In the genomic region with DNA sequence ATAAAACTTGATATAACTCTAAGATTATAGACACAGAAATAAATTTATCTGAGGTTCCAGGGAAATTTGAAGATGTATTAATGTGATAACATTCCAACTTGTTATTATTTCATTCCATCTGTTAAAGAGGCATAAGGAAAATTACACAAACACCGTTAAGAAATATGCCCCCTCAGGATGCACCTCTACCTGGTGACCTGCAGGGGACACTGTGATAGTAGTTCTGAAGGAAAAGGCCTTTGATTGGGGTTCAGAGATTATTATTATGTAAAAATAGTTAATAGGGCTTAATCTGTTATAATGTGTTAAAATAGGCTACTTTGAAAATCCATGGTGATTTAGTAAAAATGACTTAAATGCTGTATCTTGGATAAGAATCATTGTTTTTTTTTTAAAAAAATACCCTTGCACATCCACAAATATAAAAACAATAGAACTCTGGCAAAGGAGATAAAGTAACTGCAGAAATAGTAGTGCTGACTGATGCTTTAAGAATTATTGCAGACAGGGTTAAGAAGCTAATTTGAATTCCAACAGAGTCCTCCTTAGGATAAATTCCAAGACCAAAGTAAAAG, we compare ENCODE assay signal across 8 cellular contexts. TPM values are rescaled to one million over a fixed set of nuclear protein-coding genes. Genes with fewer than 3 reads are reported as not detected.
DNase-seq lines count a peak whose midpoint lies in the region; ATAC-seq and TF ChIP-seq lines count a peak whose summit lies in the region.

No MANE protein-coding gene starts in this region.

- no peak overlapping the region for H3K27ac ChIP-seq in tibial artery

- intact Hi-C loops in CD14-positive monocyte (cut with micrococcal nuclease) (no loop called here), tibial artery (cut with DNase I; ENCODE audit: low total_unique reads) (no loop called here)

- TF ChIP-seq CTCF in CD14-positive monocyte (IDR thresholded peaks at IDR 0.05) (peak; percentile 77), GM13976 (IDR thresholded peaks at IDR 0.05; ENCODE audit: borderline replicate concordance, control extremely low read depth, extremely low read depth, insufficient read depth, missing control alignments) (peak; percentile 68), tibial artery (IDR thresholded peaks at IDR 0.05) (peak; percentile 22 to 40)

- H3K4me3 ChIP-seq in tibial artery: no peak overlapping the region

- peak; percentile 65 for ATAC-seq in HG03039 (IDR thresholded peaks at IDR 0.05; ENCODE audit: unreplicated experiment)

- peaks cover 2% of the 10 kb centered on the region for H3K4me1 Mint-ChIP-seq in CD14-positive monocyte
- H3K4me1 Mint-ChIP-seq in activated naive CD8-positive, alpha-beta T cell treated with anti-CD3 and anti-CD28 coated beads for 36 hours: no peaks in the 10 kb centered on the region

- no peak overlapping the region for H3K4me3 Mint-ChIP-seq in CD14-positive monocyte
- H3K4me3 Mint-ChIP-seq in activated naive CD8-positive, alpha-beta T cell treated with anti-CD3 and anti-CD28 coated beads for 36 hours: no peak overlapping the region

- H3K27me3 ChIP-seq in tibial artery: peaks cover 0 to 3% of the 10 kb centered on the region in 2 donors

- H3K27me3 Mint-ChIP-seq in CD14-positive monocyte (ENCODE audit: low read depth in 3 of 3): no peaks in the 10 kb centered on the region
- no peaks in the 10 kb centered on the region for H3K27me3 Mint-ChIP-seq in activated naive CD8-positive, alpha-beta T cell treated with anti-CD3 and anti-CD28 coated beads for 36 hours

- in situ Hi-C loops in GM13976 (cut with MboI; ENCODE audit: low sequenced_read_pairs, unreplicated experiment) (no loop called here), SK-MEL-5 (cut with HindIII; ENCODE audit: low pct_unique_long_range_greater_than_20kb, low sequenced_read_pairs) (no loop called here)

- no peaks in the 10 kb centered on the region for H3K36me3 Mint-ChIP-seq in CD14-positive monocyte
- no peaks in the 10 kb centered on the region for H3K36me3 Mint-ChIP-seq in activated naive CD8-positive, alpha-beta T cell treated with anti-CD3 and anti-CD28 coated beads for 36 hours

- H3K36me3 ChIP-seq in tibial artery: no peaks in the 10 kb centered on the region

- DNase-seq in CD14-positive monocyte (ENCODE audit: low spot score): no peak
- peak; percentile 53 for DNase-seq in GM13976 (ENCODE audit: low spot score)
- peak; percentile 42 for DNase-seq in SK-MEL-5 (ENCODE audit: low read depth, low spot score)
- DNase-seq in fibroblast of the conjunctiva (ENCODE audit: low read depth): peak; percentile 5
- no peak for DNase-seq in tibial artery
- no peak for DNase-seq in activated naive CD8-positive, alpha-beta T cell treated with anti-CD3 and anti-CD28 coated beads for 36 hours
- DNase-seq in DMS79 treated with DMSO at 0.1 percent for 48 hours (lab: John Stamatoyannopoulos, UW): no peak

- no peak overlapping the region for H3K27ac Mint-ChIP-seq in CD14-positive monocyte
- no peak overlapping the region for H3K27ac Mint-ChIP-seq in activated naive CD8-positive, alpha-beta T cell treated with anti-CD3 and anti-CD28 coated beads for 36 hours

- H3K9me3 Mint-ChIP-seq in CD14-positive monocyte: no peaks in the 10 kb centered on the region
- H3K9me3 Mint-ChIP-seq in activated naive CD8-positive, alpha-beta T cell treated with anti-CD3 and anti-CD28 coated beads for 36 hours: no peaks in the 10 kb centered on the region

- no peaks in the 10 kb centered on the region for H3K9me3 ChIP-seq in tibial artery

- peaks cover 0 to 2% (median 0%) of the 10 kb centered on the region in 4 donors for H3K4me1 ChIP-seq in tibial artery

RNA-seq across cellular contexts. Expression of a gene that starts 6.1 kb away (rescaled TPM):
- 10 to 100 TPM in 1 of 2 donors, 1 to 10 TPM in 1; 6.8 to 10.8 TPM for polyA plus RNA-seq in CD14-positive monocyte
- total RNA-seq in SK-MEL-5 (2014; rRNA removed; shearing (Covaris generic)): 12.1 and 14.0 TPM in 2 replicates
- 6.7 and 8.5 TPM in 2 replicates for polyA plus RNA-seq in SK-MEL-5 (2015; cell fraction: cytosol; rRNA removed)
- polyA plus RNA-seq in SK-MEL-5 (2015; cell fraction: nucleus; rRNA removed): 8.0 and 10.8 TPM in 2 replicates
- 10 to 100 TPM; 18.5 TPM for total RNA-seq in activated naive CD8-positive, alpha-beta T cell treated with anti-CD3 and anti-CD28 coated beads for 36 hours

RNA-seq across cellular contexts. Expression of a gene that starts 35.1 kb away (rescaled TPM):
- polyA plus RNA-seq in CD14-positive monocyte: 10 to 100 TPM; 42.4 to 70.5 TPM
- total RNA-seq in SK-MEL-5 (2014; rRNA removed; shearing (Covaris generic)): 45.7 and 50.2 TPM in 2 replicates
- polyA plus RNA-seq in SK-MEL-5 (2015; cell fraction: cytosol; rRNA removed): 9.7 and 34.2 TPM in 2 replicates
- polyA plus RNA-seq in SK-MEL-5 (2015; cell fraction: nucleus; rRNA removed): 8.7 and 15.7 TPM in 2 replicates
- 10 to 100 TPM; 85.5 to 86.8 TPM for total RNA-seq in activated naive CD8-positive, alpha-beta T cell treated with anti-CD3 and anti-CD28 coated beads for 36 hours

RNA-seq across cellular contexts. Expression of a gene that starts 35.3 kb away (rescaled TPM):
- 10 to 100 TPM; 11.1 to 11.3 TPM for polyA plus RNA-seq in CD14-positive monocyte
- 10.5 and 10.9 TPM in 2 replicates for total RNA-seq in SK-MEL-5 (2014; rRNA removed; shearing (Covaris generic))
- 4.7 and 7.1 TPM in 2 replicates for polyA plus RNA-seq in SK-MEL-5 (2015; cell fraction: cytosol; rRNA removed)
- polyA plus RNA-seq in SK-MEL-5 (2015; cell fraction: nucleus; rRNA removed): 5.9 and 6.0 TPM in 2 replicates
- total RNA-seq in activated naive CD8-positive, alpha-beta T cell treated with anti-CD3 and anti-CD28 coated beads for 36 hours: 10 to 100 TPM; 11.4 to 11.9 TPM

RNA-seq across cellular contexts. Expression of a gene that starts 44.9 kb away (rescaled TPM):
- 10 to 100 TPM; 44.2 to 46.2 TPM for polyA plus RNA-seq in CD14-positive monocyte
- 95.7 and 97.1 TPM in 2 replicates for total RNA-seq in SK-MEL-5 (2014; rRNA removed; shearing (Covaris generic))
- polyA plus RNA-seq in SK-MEL-5 (2015; cell fraction: cytosol; rRNA removed): 83.5 and 93.1 TPM in 2 replicates
- polyA plus RNA-seq in SK-MEL-5 (2015; cell fraction: nucleus; rRNA removed): 68.9 and 80.5 TPM in 2 replicates
- total RNA-seq in activated naive CD8-positive, alpha-beta T cell treated with anti-CD3 and anti-CD28 coated beads for 36 hours: 1 to 10 TPM; 2.5 to 2.8 TPM

Comparison
In these comparisons a context has a peak if more than half of its experiments do, and no peak if none do; other contexts are left out.
1. DNase-seq: peak in GM13976 (single experiment), SK-MEL-5 (single experiment) and fibroblast of the conjunctiva (single experiment); none in CD14-positive monocyte (single experiment), tibial artery (0 of 2), activated naive CD8-positive, alpha-beta T cell treated with anti-CD3 and anti-CD28 coated beads for 36 hours (single experiment) and DMS79 treated with DMSO at 0.1 percent for 48 hours (single experiment).
2. Peak in every context shown above with its lines, with median percentiles within 50 percentile points of each other: CTCF ChIP-seq.